In genomic region chr16:75011634-75012307, GRCh38 we compare ENCODE assay signal across 8 cellular contexts. TPM values are rescaled to one million over a fixed set of nuclear protein-coding genes. Genes with fewer than 3 reads are reported as not detected.
DNase-seq lines count a peak whose midpoint lies in the region; ATAC-seq lines count a peak whose summit lies in the region.

No MANE protein-coding gene starts in this region.

- intact Hi-C loops in left cardiac atrium (cut with DNase I) = no loop called here

- H3K4me3 ChIP-seq in GM08714 (ENCODE audit: low read length) = peak overlapping the region; percentile 83; the same call in 1 of the 2 replicates

- DNase-seq in M059J (ENCODE audit: low read depth) (peak; percentile 95), left cardiac atrium (no peak), NCI-H1417 treated with DMSO at 0.1 percent for 48 hours (lab: John Stamatoyannopoulos, UW) (no peak), NCI-H345 treated with DMSO at 0.1 percent for 48 hours (lab: John Stamatoyannopoulos, UW; ENCODE audit: unreplicated experiment) (no peak)
- peak; percentile 50 for DNase-seq in activated naive CD4-positive, alpha-beta T cell treated with anti-CD3 and anti-CD28 coated beads, Interleukin-2, amount 50 U/mL, for 16 hours
- peak; percentile 64 for DNase-seq in stimulated activated CD4-positive, alpha-beta T cell treated with anti-CD3 and anti-CD28 coated beads, Interleukin-15, amount 100 ng/mL, for 24 hours

- ATAC-seq in GM21737 (IDR thresholded peaks at IDR 0.05; ENCODE audit: unreplicated experiment) (peak; percentile 69), left cardiac atrium (peak; percentile 74 to 95)

RNA-seq across cellular contexts. Expression of gene ZNRF1, which starts 12.9 kb away (rescaled TPM):
- 13.6 and 19.3 TPM in 2 replicates for total RNA-seq in M059J (2014; rRNA removed; shearing (Covaris generic))
- 10 to 100 TPM; 16.7 to 17.5 TPM for total RNA-seq in left cardiac atrium

RNA-seq across cellular contexts. Expression of gene WDR59, which starts 26.8 kb away (rescaled TPM):
- total RNA-seq in M059J (2014; rRNA removed; shearing (Covaris generic)) = 6.4 and 32.0 TPM in 2 replicates
- total RNA-seq in left cardiac atrium = 10 to 100 TPM; 35.7 to 42.9 TPM

Comparison
In these comparisons a context has a peak if more than half of its experiments do, and no peak if none do; other contexts are left out.
1. DNase-seq: peak in M059J (single experiment), activated naive CD4-positive, alpha-beta T cell treated with anti-CD3 and anti-CD28 coated beads, Interleukin-2, amount 50 U/mL, for 16 hours (single experiment) and stimulated activated CD4-positive, alpha-beta T cell treated with anti-CD3 and anti-CD28 coated beads, Interleukin-15, amount 100 ng/mL, for 24 hours (single experiment); none in left cardiac atrium (single experiment), NCI-H1417 treated with DMSO at 0.1 percent for 48 hours (single experiment) and NCI-H345 treated with DMSO at 0.1 percent for 48 hours (single experiment).